20 cellular contexts compared by ENCODE assay signal in genomic region chr6:45505470-45505869, GRCh38.
DNase-seq lines count a peak whose midpoint lies in the region; ATAC-seq and TF ChIP-seq lines count a peak whose summit lies in the region.
"Had no signal": no experiment of that assay in that cellular context is flagged by ENCODE, and none has a peak within 500 bp of the region (broad histone marks: within the 10 kb centered on the region; RNA-seq: fewer than 3 reads in every experiment).

No MANE protein-coding gene starts in this region.

- no peaks in the 10 kb centered on the region for H3K27me3 ChIP-seq in HUES64 (ENCODE audit: insufficient read depth, low read length)
- H3K27me3 ChIP-seq in smooth muscle cell (ENCODE audit: low read depth), result no peaks in the 10 kb centered on the region
- H3K27me3 ChIP-seq: gastrocnemius medialis had no signal

- H3F3A ChIP-seq in smooth muscle cell (ENCODE audit: low read depth), result peaks cover 21% of the 10 kb centered on the region

- H3K9me3 ChIP-seq in HUES64 (ENCODE audit: insufficient read depth, low read depth, low read length) (no peaks in the 10 kb centered on the region), smooth muscle cell (replicated peaks; ENCODE audit: low read depth) (no peaks in the 10 kb centered on the region)
- H3K9me3 ChIP-seq: gastrocnemius medialis had no signal

- POLR2A ChIA-PET in activated CD4-positive, alpha-beta T cell treated with anti-CD3 and anti-CD28 coated beads, Interleukin-2, amount 10 ng/mL, durations not matched to agents 7 days and 5 days (lab: Charles Lee), result no interaction called here

- H3K9me3 Mint-ChIP-seq in activated T-helper 2 cell treated with anti-CD3 and anti-CD28 coated beads, Interferon-gamma antibody, Interleukin-2, Interleukin-4, amounts not matched to agents 10 μg/mL and 5 μg/mL and 100 μg/mL, durations not matched to agents 14 hours and 24 hours and 36 hours, result no peaks in the 10 kb centered on the region
- H3K9me3 Mint-ChIP-seq in activated CD4-positive, alpha-beta T cell treated with anti-CD3 and anti-CD28 coated beads, Interleukin-2, amount 10 ng/mL, durations not matched to agents 7 days and 5 days, result no peaks in the 10 kb centered on the region
- H3K9me3 Mint-ChIP-seq in stimulated activated naive B cell treated with anti-CD40 and anti-IgM and Interleukin-4, amounts not matched to agents 10 μg/mL and 1 μg/mL and 100 μg/mL, for 72 hours, result no peaks in the 10 kb centered on the region
- H3K9me3 Mint-ChIP-seq: activated CD4-positive, alpha-beta memory T cell treated with anti-CD3 and anti-CD28 coated beads, Interleukin-2, amount 10 ng/mL, durations not matched to agents 7 days and 5 days; activated T-cell treated with anti-CD3 and anti-CD28 coated beads, Interleukin-2, amount 50 U/mL, for 4 hours; T-helper 1 cell treated with Interleukin-12 subunit alpha and Interleukin-12 subunit beta and Interleukin-4 antibody, amounts not matched to agents 30 μg/mL and 1 μg/mL, for 36 hours had no signal

- TF ChIP-seq CTCF in smooth muscle cell (IDR thresholded peaks at IDR 0.05; ENCODE audit: borderline replicate concordance, insufficient read depth, poor library complexity, severe bottlenecking), result no peak

- no peak overlapping the region for H3K9ac ChIP-seq in HUES64 (ENCODE audit: low read depth, low read length)
- H3K9ac ChIP-seq in smooth muscle cell (ENCODE audit: low read depth), result no peak overlapping the region

- no peak for DNase-seq in activated T-helper 2 cell treated with anti-CD3 and anti-CD28 coated beads, Interferon-gamma antibody, Interleukin-2, Interleukin-4, amounts not matched to agents 10 μg/mL and 5 μg/mL and 100 μg/mL, durations not matched to agents 14 hours and 24 hours and 36 hours (ENCODE audit: low spot score)
- peak; percentile 26 for DNase-seq in myocyte (ENCODE audit: low read depth)
- no peak for DNase-seq in smooth muscle cell (lab: John Stamatoyannopoulos, UW; ENCODE audit: unreplicated experiment)
- DNase-seq in HuH-7.5 (ENCODE audit: low spot score), result no peak
- no peak for DNase-seq in activated CD4-positive, alpha-beta T cell treated with anti-CD3 and anti-CD28 coated beads, Interleukin-2, amount 10 ng/mL, durations not matched to agents 7 days and 5 days
- no peak for DNase-seq in stimulated activated naive B cell treated with anti-CD40 and anti-IgM and Interleukin-4, amounts not matched to agents 10 μg/mL and 1 μg/mL and 100 μg/mL, for 72 hours
- DNase-seq: activated CD4-positive, alpha-beta memory T cell treated with anti-CD3 and anti-CD28 coated beads, Interleukin-2, amount 10 ng/mL, durations not matched to agents 7 days and 5 days; activated T-cell treated with anti-CD3 and anti-CD28 coated beads, Interleukin-2, amount 50 U/mL, for 4 hours; MM.1S; NCI-H1694; NCI-H446 treated with DMSO at 0.1 percent for 48 hours; small intestine; stimulated activated CD4-positive, alpha-beta T cell treated with anti-CD3 and anti-CD28 coated beads, Interleukin-4, amount 100 ng/mL, for 24 hours had no signal

- H3K36me3 ChIP-seq in HUES64 (ENCODE audit: insufficient read depth, low read length) (no peaks in the 10 kb centered on the region), smooth muscle cell (ENCODE audit: low read depth) (peaks cover 6% of the 10 kb centered on the region)
- H3K36me3 ChIP-seq: gastrocnemius medialis had no signal

- CTCF ChIA-PET in activated CD4-positive, alpha-beta T cell treated with anti-CD3 and anti-CD28 coated beads, Interleukin-2, amount 10 ng/mL, durations not matched to agents 7 days and 5 days (lab: Charles Lee), result no interaction called here

- no peak overlapping the region for H3K4me3 Mint-ChIP-seq in activated T-helper 2 cell treated with anti-CD3 and anti-CD28 coated beads, Interferon-gamma antibody, Interleukin-2, Interleukin-4, amounts not matched to agents 10 μg/mL and 5 μg/mL and 100 μg/mL, durations not matched to agents 14 hours and 24 hours and 36 hours (ENCODE audit: low read depth)
- H3K4me3 Mint-ChIP-seq in activated CD4-positive, alpha-beta T cell treated with anti-CD3 and anti-CD28 coated beads, Interleukin-2, amount 10 ng/mL, durations not matched to agents 7 days and 5 days, result no peak overlapping the region
- no peak overlapping the region for H3K4me3 Mint-ChIP-seq in stimulated activated naive B cell treated with anti-CD40 and anti-IgM and Interleukin-4, amounts not matched to agents 10 μg/mL and 1 μg/mL and 100 μg/mL, for 72 hours
- H3K4me3 Mint-ChIP-seq: activated CD4-positive, alpha-beta memory T cell treated with anti-CD3 and anti-CD28 coated beads, Interleukin-2, amount 10 ng/mL, durations not matched to agents 7 days and 5 days; activated naive CD8-positive, alpha-beta T cell; activated T-cell treated with anti-CD3 and anti-CD28 coated beads, Interleukin-2, amount 50 U/mL, for 4 hours; B cell; brain; T-helper 1 cell treated with Interleukin-12 subunit alpha and Interleukin-12 subunit beta and Interleukin-4 antibody, amounts not matched to agents 30 μg/mL and 1 μg/mL, for 36 hours had no signal

- H3K4me2 ChIP-seq in smooth muscle cell, result peak overlapping the region; percentile 78

- no peak for ATAC-seq in stimulated activated naive B cell treated with anti-CD40 and anti-IgM and Interleukin-4, amounts not matched to agents 10 μg/mL and 1 μg/mL and 100 μg/mL, for 72 hours (replicated peaks)
- ATAC-seq: activated T-cell treated with anti-CD3 and anti-CD28 coated beads, Interleukin-2, amount 50 U/mL, for 4 hours; left lobe of liver had no signal

- no peak overlapping the region for H3K4me3 ChIP-seq in HUES64 (ENCODE audit: low read length)
- H3K4me3 ChIP-seq in smooth muscle cell, result no peak overlapping the region
- H3K4me3 ChIP-seq: gastrocnemius medialis had no signal

- H3K27me3 Mint-ChIP-seq in activated T-helper 2 cell treated with anti-CD3 and anti-CD28 coated beads, Interferon-gamma antibody, Interleukin-2, Interleukin-4, amounts not matched to agents 10 μg/mL and 5 μg/mL and 100 μg/mL, durations not matched to agents 14 hours and 24 hours and 36 hours (ENCODE audit: low read depth), result no peaks in the 10 kb centered on the region
- H3K27me3 Mint-ChIP-seq in activated CD4-positive, alpha-beta T cell treated with anti-CD3 and anti-CD28 coated beads, Interleukin-2, amount 10 ng/mL, durations not matched to agents 7 days and 5 days, result no peaks in the 10 kb centered on the region
- no peaks in the 10 kb centered on the region for H3K27me3 Mint-ChIP-seq in stimulated activated naive B cell treated with anti-CD40 and anti-IgM and Interleukin-4, amounts not matched to agents 10 μg/mL and 1 μg/mL and 100 μg/mL, for 72 hours
- H3K27me3 Mint-ChIP-seq: activated CD4-positive, alpha-beta memory T cell treated with anti-CD3 and anti-CD28 coated beads, Interleukin-2, amount 10 ng/mL, durations not matched to agents 7 days and 5 days; activated naive CD8-positive, alpha-beta T cell; B cell had no signal

- intact Hi-C loops in activated T-helper 2 cell treated with anti-CD3 and anti-CD28 coated beads, Interferon-gamma antibody, Interleukin-2, Interleukin-4, amounts not matched to agents 10 μg/mL and 5 μg/mL and 100 μg/mL, durations not matched to agents 14 hours and 24 hours and 36 hours (cut with micrococcal nuclease), result no loop called here

- peaks cover 61% of the 10 kb centered on the region for H3K4me1 Mint-ChIP-seq in activated T-helper 2 cell treated with anti-CD3 and anti-CD28 coated beads, Interferon-gamma antibody, Interleukin-2, Interleukin-4, amounts not matched to agents 10 μg/mL and 5 μg/mL and 100 μg/mL, durations not matched to agents 14 hours and 24 hours and 36 hours (ENCODE audit: low read depth)
- peaks cover 13% of the 10 kb centered on the region for H3K4me1 Mint-ChIP-seq in activated CD4-positive, alpha-beta T cell treated with anti-CD3 and anti-CD28 coated beads, Interleukin-2, amount 10 ng/mL, durations not matched to agents 7 days and 5 days
- no peaks in the 10 kb centered on the region for H3K4me1 Mint-ChIP-seq in stimulated activated naive B cell treated with anti-CD40 and anti-IgM and Interleukin-4, amounts not matched to agents 10 μg/mL and 1 μg/mL and 100 μg/mL, for 72 hours
- H3K4me1 Mint-ChIP-seq: B cell had no signal

- no peak overlapping the region for H2AFZ ChIP-seq in smooth muscle cell (ENCODE audit: low read depth)

- peaks cover 5% of the 10 kb centered on the region for H3K79me2 ChIP-seq in smooth muscle cell (ENCODE audit: low read depth)

- H3K36me3 Mint-ChIP-seq in activated T-helper 2 cell treated with anti-CD3 and anti-CD28 coated beads, Interferon-gamma antibody, Interleukin-2, Interleukin-4, amounts not matched to agents 10 μg/mL and 5 μg/mL and 100 μg/mL, durations not matched to agents 14 hours and 24 hours and 36 hours (ENCODE audit: low read depth), result peaks cover 85% of the 10 kb centered on the region
- H3K36me3 Mint-ChIP-seq in activated CD4-positive, alpha-beta T cell treated with anti-CD3 and anti-CD28 coated beads, Interleukin-2, amount 10 ng/mL, durations not matched to agents 7 days and 5 days (ENCODE audit: low read depth), result peaks cover 16% of the 10 kb centered on the region
- H3K36me3 Mint-ChIP-seq in stimulated activated naive B cell treated with anti-CD40 and anti-IgM and Interleukin-4, amounts not matched to agents 10 μg/mL and 1 μg/mL and 100 μg/mL, for 72 hours, result no peaks in the 10 kb centered on the region
- H3K36me3 Mint-ChIP-seq: brain had no signal

- peak overlapping the region; percentile 38 for H3K27ac Mint-ChIP-seq in activated T-helper 2 cell treated with anti-CD3 and anti-CD28 coated beads, Interferon-gamma antibody, Interleukin-2, Interleukin-4, amounts not matched to agents 10 μg/mL and 5 μg/mL and 100 μg/mL, durations not matched to agents 14 hours and 24 hours and 36 hours
- H3K27ac Mint-ChIP-seq in activated CD4-positive, alpha-beta T cell treated with anti-CD3 and anti-CD28 coated beads, Interleukin-2, amount 10 ng/mL, durations not matched to agents 7 days and 5 days, result no peak overlapping the region
- no peak overlapping the region for H3K27ac Mint-ChIP-seq in stimulated activated naive B cell treated with anti-CD40 and anti-IgM and Interleukin-4, amounts not matched to agents 10 μg/mL and 1 μg/mL and 100 μg/mL, for 72 hours
- H3K27ac Mint-ChIP-seq: activated CD4-positive, alpha-beta memory T cell treated with anti-CD3 and anti-CD28 coated beads, Interleukin-2, amount 10 ng/mL, durations not matched to agents 7 days and 5 days; activated naive CD8-positive, alpha-beta T cell; B cell; T-helper 1 cell treated with Interleukin-12 subunit alpha and Interleukin-12 subunit beta and Interleukin-4 antibody, amounts not matched to agents 30 μg/mL and 1 μg/mL, for 36 hours had no signal

- WGBS in HUES64, result 99% methylated on average over 2 of the region's 2 CpGs
- 42% methylated on average over 2 of the region's 2 CpGs for WGBS in smooth muscle cell (ENCODE audit: low lambda C conversion rate)

- H3K27ac ChIP-seq in HUES64 (ENCODE audit: low read depth, low read length) (peak overlapping the region; percentile 44; the same call in 1 of the 2 replicates), smooth muscle cell (ENCODE audit: low read depth) (peak overlapping the region; percentile 73)

- H3K4me1 ChIP-seq in HUES64 (ENCODE audit: insufficient read depth, low read length) (peaks cover 19% of the 10 kb centered on the region), smooth muscle cell (ENCODE audit: low read depth) (peaks cover 15% of the 10 kb centered on the region)

- no peaks in the 10 kb centered on the region for H4K20me1 ChIP-seq in smooth muscle cell (ENCODE audit: low read depth)
